ENCODE assay signal across 20 cellular contexts in the genomic region with DNA sequence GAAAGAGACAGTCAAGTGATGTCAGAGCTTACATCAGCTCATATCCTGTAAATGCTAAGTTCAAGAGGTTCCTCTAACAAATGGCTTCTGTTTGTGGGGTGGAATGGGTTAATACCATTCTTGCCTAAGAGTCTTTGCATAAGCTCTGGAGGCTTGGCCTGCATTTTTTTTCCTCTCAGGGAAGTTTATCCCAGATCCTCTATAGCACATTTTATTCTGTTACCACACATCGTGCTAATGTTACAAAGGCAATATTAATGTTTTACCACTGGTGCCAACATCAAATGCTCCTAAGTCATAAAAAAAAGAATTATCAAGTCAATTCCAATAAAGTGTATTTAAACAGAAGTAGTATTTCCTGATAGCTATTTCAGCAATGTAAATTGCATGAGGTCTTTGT. TPM values are rescaled to one million over a fixed set of nuclear protein-coding genes. Genes with fewer than 3 reads are reported as not detected.
DNase-seq lines count a peak whose midpoint lies in the region; ATAC-seq and TF ChIP-seq lines count a peak whose summit lies in the region.
"Had no signal": no experiment of that assay in that cellular context is flagged by ENCODE, and none has a peak within 500 bp of the region (broad histone marks: within the 10 kb centered on the region; RNA-seq: fewer than 3 reads in every experiment).

No MANE protein-coding gene starts in this region.

- DNase-seq in A673 (ENCODE audit: low spot score) (peak; percentile 15), SK-N-MC (ENCODE audit: low read depth, low spot score) (no peak), fibroblast of pulmonary artery (ENCODE audit: low read depth) (peak; percentile 31), right lobe of liver (no peak), NCI-H2081 (lab: John Stamatoyannopoulos, UW) (no peak), hippocampal formation (lab: John Stamatoyannopoulos, UW) (no peak)
- DNase-seq in activated T-cell treated with anti-CD3 and anti-CD28 coated beads, Interleukin-2, amount 50 U/mL, for 48 hours = no peak
- DNase-seq: 8988T, BE2C, cortex of kidney, HCEC 1CT, kidney glomerular epithelial cell, NCI-H1417 treated with DMSO at 0.1 percent for 48 hours, SW 1271 had no signal

- H3K9ac ChIP-seq in SK-N-MC (ENCODE audit: insufficient read length) = no peak overlapping the region

- H3K9me3 ChIP-seq in A673 (ENCODE audit: low read depth, low read length, poor library complexity, severe bottlenecking) (no peaks in the 10 kb centered on the region), SK-N-MC (ENCODE audit: low read depth, low read length) (no peaks in the 10 kb centered on the region), right lobe of liver (no peaks in the 10 kb centered on the region)
- H3K9me3 ChIP-seq: BE2C, Caco-2 had no signal

- ATAC-seq in right lobe of liver (peak in 3 of 4 donors; percentile 40 to 55 (median 40)), HG02798 (IDR thresholded peaks at IDR 0.05; ENCODE audit: poor library complexity, unreplicated experiment) (no peak)

- H3K4me1 ChIP-seq in A673 (ENCODE audit: insufficient read depth, low read length, poor library complexity, severe bottlenecking) = no peaks in the 10 kb centered on the region
- H3K4me1 ChIP-seq in right lobe of liver = peaks cover 0 to 15% (median 2%) of the 10 kb centered on the region in 4 donors
- H3K4me1 ChIP-seq: BE2C had no signal

- POLR2A ChIA-PET in A673 (lab: Charles Lee; ENCODE audit: low non-redundant PET) = interaction anchor here (0.7 kb wide), 2 partner anchors 8 to 32 kb away, joined by 3 read pairs; no protein-coding TSS in a partner anchor

- H3K27me3 ChIP-seq in A673 (replicated peaks; ENCODE audit: insufficient read depth, low read depth, low read length, poor library complexity) = no peaks in the 10 kb centered on the region
- no peaks in the 10 kb centered on the region for H3K27me3 ChIP-seq in right lobe of liver
- H3K27me3 ChIP-seq: BE2C had no signal

- H3K4me3 ChIP-seq in A673 (ENCODE audit: low read depth, low read length, poor library complexity, severe bottlenecking) (no peak overlapping the region), SK-N-MC (no peak overlapping the region), fibroblast of pulmonary artery (replicated peaks; ENCODE audit: low read depth, low read length) (no peak overlapping the region), right lobe of liver (no peak overlapping the region)

- intact Hi-C loops in A673 (cut with micrococcal nuclease; ENCODE audit: unreplicated experiment) = no loop called here
- intact Hi-C loops in right lobe of liver (cut with DNase I) = no loop called here

- TF ChIP-seq POLR2A in right lobe of liver (IDR thresholded peaks at IDR 0.05) = no peak

- CTCF ChIA-PET in A673 (lab: Charles Lee) = no interaction called here

- H3K27ac ChIP-seq in A673 (ENCODE audit: low read depth, low read length, poor library complexity, severe bottlenecking) (no peak overlapping the region), SK-N-MC (peak overlapping the region; percentile 21; the same call in 1 of the 2 replicates), right lobe of liver (no peak overlapping the region)

- TF ChIP-seq CTCF in A673 (conservative IDR thresholded peaks at IDR 0.05; ENCODE audit: low read depth, low read length) (no peak), fibroblast of pulmonary artery (IDR thresholded peaks at IDR 0.05; ENCODE audit: low read length, missing control alignments) (no peak), right lobe of liver (IDR thresholded peaks at IDR 0.05) (no peak)

- H3K36me3 ChIP-seq in A673 (ENCODE audit: insufficient read depth, low read length, poor library complexity, severe bottlenecking) (no peaks in the 10 kb centered on the region), SK-N-MC (ENCODE audit: insufficient read depth, low read length) (no peaks in the 10 kb centered on the region), right lobe of liver (no peaks in the 10 kb centered on the region)
- H3K36me3 ChIP-seq: BE2C had no signal

- no TSS peak for BruUV-seq in A673 (replicated peaks; lab: Mats Ljungman, UMichigan)

- WGBS in right lobe of liver (ENCODE audit: insufficient coverage, low coverage, low lambda C conversion rate, missing lambda C conversion rate) = 29% methylated on average over 1 of the region's 1 CpG

RNA-seq across cellular contexts. Expression of a gene that starts 2.9 kb away (rescaled TPM):
- total RNA-seq in A673 (2021) (not detected in 2 replicates), right lobe of liver (100 to 1,000 TPM in 3 of 6 experiments, 10 to 100 TPM in 3; 73.9 to 213 (median 124) TPM)
- total RNA-seq: activated T-helper 1 cell treated with anti-CD3 and anti-CD28 coated beads, Interleukin-12 subunit alpha, Interleukin-12 subunit beta, Interleukin-2, Interleukin-4 antibody, amounts not matched to agents 30 ng/mL and 10 ng/mL and 1 ng/mL, durations not matched to agents 14 hours and 24 hours and 36 hours; mononuclear cell; neural crest cell; pulmonary artery endothelial cell had no signal

Comparison
In these comparisons a context has a peak if more than half of its experiments do, and no peak if none do; other contexts are left out.
1. DNase-seq: peak in A673 (single experiment) and fibroblast of pulmonary artery (single experiment); none in SK-N-MC (single experiment), right lobe of liver (0 of 3), NCI-H2081 (0 of 2), activated T-cell treated with anti-CD3 and anti-CD28 coated beads, Interleukin-2, amount 50 U/mL, for 48 hours (0 of 2) and hippocampal formation (0 of 2).
2. RNA of a gene that starts 2.9 kb away (total RNA-seq): 73.9 to 213 TPM in right lobe of liver; not detected in A673; every median in the first group is over 10 times any median in the second.